22 cellular contexts compared by ENCODE assay signal in genomic region chr17:627051-627450, GRCh38.
"Had no signal": no experiment of that assay in that cellular context is flagged by ENCODE, and none has a peak within 500 bp of the region (broad histone marks: within the 10 kb centered on the region; RNA-seq: fewer than 3 reads in every experiment).

No MANE protein-coding gene starts in this region.

- ATAC-seq: activated T-helper 17 cell treated with anti-CD3 and anti-CD28 coated beads, Interleukin-2, amount 50 U/mL, for 72 hours; heart right ventricle; left lobe of liver; lower lobe of right lung; T-cell had no signal

- H3K27ac ChIP-seq: breast epithelium, esophagus squamous epithelium, heart right ventricle, lower lobe of right lung, sigmoid colon, tibial nerve had no signal

- H3K9me3 ChIP-seq: breast epithelium, esophagus squamous epithelium, heart right ventricle, lower lobe of right lung, sigmoid colon, tibial nerve had no signal

- H3K27ac Mint-ChIP-seq: activated naive CD8-positive, alpha-beta T cell; activated T-cell treated with anti-CD3 and anti-CD28 coated beads, Interleukin-2, amount 50 U/mL, for 24 hours; activated T-helper 17 cell treated with anti-CD3 and anti-CD28 coated beads, Interleukin-2, amount 50 U/mL, for 72 hours; naive B cell; stimulated activated naive CD8-positive, alpha-beta T cell treated with anti-CD3 and anti-CD28 coated beads, Interleukin-15, Interleukin-2, amounts not matched to agents 100 ng/mL and 50 ng/mL, for 24 hours; T-cell had no signal

- H3K4me1 ChIP-seq: breast epithelium had no signal

- H3K4me1 Mint-ChIP-seq: central memory CD8-positive, alpha-beta T cell; T-cell had no signal

- H3K9me3 Mint-ChIP-seq: activated T-cell treated with anti-CD3 and anti-CD28 coated beads, Interleukin-2, amount 50 U/mL, for 24 hours; activated T-helper 17 cell treated with anti-CD3 and anti-CD28 coated beads, Interleukin-2, amount 50 U/mL, for 72 hours; central memory CD8-positive, alpha-beta T cell; naive B cell; stimulated activated naive CD8-positive, alpha-beta T cell treated with anti-CD3 and anti-CD28 coated beads, Interleukin-15, Interleukin-2, amounts not matched to agents 100 ng/mL and 50 ng/mL, for 24 hours; T-cell had no signal

- H3K27me3 ChIP-seq: breast epithelium, esophagus squamous epithelium, heart right ventricle, sigmoid colon, tibial nerve had no signal

- H3K27me3 Mint-ChIP-seq: activated naive CD8-positive, alpha-beta T cell; activated T-cell treated with anti-CD3 and anti-CD28 coated beads, Interleukin-2, amount 50 U/mL, for 24 hours; activated T-helper 17 cell treated with anti-CD3 and anti-CD28 coated beads, Interleukin-2, amount 50 U/mL, for 72 hours; central memory CD8-positive, alpha-beta T cell; naive B cell; stimulated activated naive CD8-positive, alpha-beta T cell treated with anti-CD3 and anti-CD28 coated beads, Interleukin-15, Interleukin-2, amounts not matched to agents 100 ng/mL and 50 ng/mL, for 24 hours; T-cell had no signal

- H3K4me3 ChIP-seq: breast epithelium, esophagus squamous epithelium, heart right ventricle, lower lobe of right lung, sigmoid colon, tibial nerve had no signal

- DNase-seq: activated naive CD4-positive, alpha-beta T cell; activated T-cell treated with anti-CD3 and anti-CD28 coated beads, Interleukin-2, amount 50 U/mL, for 24 hours; dermis blood vessel endothelial cell; effector CD8-positive, alpha-beta T cell; esophagus squamous epithelium; heart right ventricle; kidney; lower lobe of right lung; naive B cell; occipital lobe; sigmoid colon; stimulated activated CD4-positive, alpha-beta T cell treated with anti-CD3 and anti-CD28 coated beads, Interleukin-4, amount 100 ng/mL, for 4 hours; T-cell had no signal

- H3K36me3 ChIP-seq: breast epithelium had no signal

- FAIRE-seq: astrocyte, kidney, TTC549 had no signal

- H3K4me3 Mint-ChIP-seq: activated naive CD8-positive, alpha-beta T cell; activated T-cell treated with anti-CD3 and anti-CD28 coated beads, Interleukin-2, amount 50 U/mL, for 24 hours; activated T-helper 17 cell treated with anti-CD3 and anti-CD28 coated beads, Interleukin-2, amount 50 U/mL, for 72 hours; central memory CD8-positive, alpha-beta T cell; naive B cell; stimulated activated naive CD8-positive, alpha-beta T cell treated with anti-CD3 and anti-CD28 coated beads, Interleukin-15, Interleukin-2, amounts not matched to agents 100 ng/mL and 50 ng/mL, for 24 hours; T-cell had no signal
